8 cellular contexts compared by ENCODE assay signal in genomic region chr3:30658328-30659052, GRCh38. TPM values are rescaled to one million over a fixed set of nuclear protein-coding genes. Genes with fewer than 3 reads are reported as not detected.
DNase-seq lines count a peak whose midpoint lies in the region; ATAC-seq and TF ChIP-seq lines count a peak whose summit lies in the region.

No MANE protein-coding gene starts in this region.

- H3K4me1 ChIP-seq in ACC112 (ENCODE audit: control insufficient read depth, insufficient read depth, low read length, unreplicated experiment) (peaks cover 90% of the 10 kb centered on the region), SJCRH30 (peaks cover 36% of the 10 kb centered on the region), liver (ENCODE audit: control insufficient read depth in 4 of 4, insufficient read depth in 4 of 4, low read length in 3 of 4) (peaks cover 0 to 27% (median 16%) of the 10 kb centered on the region in 4 donors)

- ATAC-seq in GM19328 (IDR thresholded peaks at IDR 0.05; ENCODE audit: unreplicated experiment) (peak; percentile 78), HG03280 (IDR thresholded peaks at IDR 0.05; ENCODE audit: unreplicated experiment) (peak; percentile 81)

- TF ChIP-seq RAD21 in liver (IDR thresholded peaks at IDR 0.05), result peak in 1 of 2 donors; percentile 19

- no peaks in the 10 kb centered on the region for H3K9me3 Mint-ChIP-seq in type B pancreatic cell
- H3K9me3 Mint-ChIP-seq in nephron progenitor cell, result no peaks in the 10 kb centered on the region

- H3K9me3 ChIP-seq in SJCRH30 (replicated peaks) (no peaks in the 10 kb centered on the region), liver (ENCODE audit: control insufficient read depth in 4 of 4, low read length in 3 of 4) (no peaks in the 10 kb centered on the region)

- no peak overlapping the region for H3K9ac ChIP-seq in liver (ENCODE audit: low read depth in 1 of 2, low read length in 2 of 2)

- 49% methylated on average over 9 of the region's 9 CpGs for WGBS in liver

- H3K27me3 ChIP-seq in ACC112 (ENCODE audit: insufficient read depth, low read length), result no peaks in the 10 kb centered on the region
- H3K27me3 ChIP-seq in SJCRH30, result no peaks in the 10 kb centered on the region
- no peaks in the 10 kb centered on the region for H3K27me3 ChIP-seq in liver (ENCODE audit: control insufficient read depth in 4 of 4, insufficient read depth in 4 of 4, low read length in 3 of 4)

- H3K27ac Mint-ChIP-seq in type B pancreatic cell (peak overlapping the region; percentile 38), nephron progenitor cell (no peak overlapping the region)

- peak in 1 of 2 experiments; percentile 10 for DNase-seq in SJCRH30
- DNase-seq in cardiac fibroblast (ENCODE audit: low read depth in 2 of 2), result peak; percentile 70 to 82
- no peak for DNase-seq in type B pancreatic cell (ENCODE audit: extremely low spot score, unreplicated experiment)
- no peak for DNase-seq in nephron progenitor cell

- peaks cover 70% of the 10 kb centered on the region for H3K79me2 ChIP-seq in ACC112 (ENCODE audit: control insufficient read depth, insufficient read depth, low read length, unreplicated experiment)

- H3K27me3 Mint-ChIP-seq in type B pancreatic cell (peaks cover 3% of the 10 kb centered on the region), nephron progenitor cell (ENCODE audit: low read depth, poor library complexity) (no peaks in the 10 kb centered on the region)

- peak overlapping the region; percentile 60 for H3K4me3 ChIP-seq in ACC112 (ENCODE audit: low read depth, low read length)
- no peak overlapping the region for H3K4me3 ChIP-seq in SJCRH30
- H3K4me3 ChIP-seq in cardiac fibroblast (replicated peaks in 1 of 2; ENCODE audit: low read depth in 2 of 2, low read length in 2 of 2), result no peak overlapping the region
- no peak overlapping the region for H3K4me3 ChIP-seq in liver (ENCODE audit: low read depth in 1 of 3, low read length in 3 of 3)

- peaks cover 62% of the 10 kb centered on the region for H3K36me3 ChIP-seq in ACC112 (ENCODE audit: insufficient read depth, low read length)
- peaks cover 16% of the 10 kb centered on the region for H3K36me3 ChIP-seq in SJCRH30
- H3K36me3 ChIP-seq in liver (ENCODE audit: control insufficient read depth in 4 of 4, insufficient read depth in 3 of 4, low read depth in 1 of 4, low read length in 3 of 4), result peaks cover 6 to 41% (median 19%) of the 10 kb centered on the region in 4 donors

- H2AFZ ChIP-seq in ACC112 (ENCODE audit: low read length, unreplicated experiment), result no peak overlapping the region

- peak overlapping the region; percentile 29 for H3K4me3 Mint-ChIP-seq in type B pancreatic cell
- H3K4me3 Mint-ChIP-seq in nephron progenitor cell, result no peak overlapping the region

- H3K27ac ChIP-seq in ACC112 (ENCODE audit: low read depth, low read length) (peak overlapping the region; percentile 91), SJCRH30 (peak overlapping the region; percentile 94), liver (ENCODE audit: low read depth in 1 of 2, low read length in 2 of 2) (peak overlapping the region; percentile 11 to 48)

- peaks cover 33% of the 10 kb centered on the region for H3K4me1 Mint-ChIP-seq in type B pancreatic cell (ENCODE audit: unreplicated experiment)
- peaks cover 39% of the 10 kb centered on the region for H3K4me1 Mint-ChIP-seq in nephron progenitor cell

- TF ChIP-seq CTCF in cardiac fibroblast (IDR thresholded peaks at IDR 0.05; ENCODE audit: low read depth, low read length) (no peak), liver (IDR thresholded peaks at IDR 0.05; ENCODE audit: low read depth, low read length, missing input control) (no peak), type B pancreatic cell (conservative IDR thresholded peaks at IDR 0.05) (no peak), nephron progenitor cell (IDR thresholded peaks at IDR 0.05) (no peak)

- H3K36me3 Mint-ChIP-seq in type B pancreatic cell (peaks cover 61% of the 10 kb centered on the region), nephron progenitor cell (ENCODE audit: low read depth) (peaks cover 28% of the 10 kb centered on the region)

TF ChIP-seq in liver, 16 proteins besides CTCF, POLR2A, EP300 and RAD21:
- no peak for TF ChIP-seq REST (IDR thresholded peaks at IDR 0.05)
- peak; percentile 19 for TF ChIP-seq MAX (IDR thresholded peaks at IDR 0.05)
- TF ChIP-seq JUND (IDR thresholded peaks at IDR 0.05), result no peak
- TF ChIP-seq RXRA (IDR thresholded peaks at IDR 0.05), result no peak
- TF ChIP-seq NR2F2 (IDR thresholded peaks at IDR 0.05), result peak; percentile 14
- no peak for TF ChIP-seq ATF3 (IDR thresholded peaks at IDR 0.05)
- no peak for TF ChIP-seq TAF1 (conservative IDR thresholded peaks at IDR 0.05)
- peak in 1 of 2 donors; percentile 25 for TF ChIP-seq HNF4A (conservative IDR thresholded peaks at IDR 0.05)

RNA-seq across cellular contexts. Expression of gene TGFBR2, which starts 52.1 kb away (rescaled TPM):
- total RNA-seq in SJCRH30 (2014; rRNA removed; shearing (Covaris generic)), result 16.9 and 17.8 TPM in 2 replicates
- 10 to 100 TPM; 36.4 to 61.2 TPM for total RNA-seq in liver
- 10 to 100 TPM; 13.9 to 31.0 TPM for polyA plus RNA-seq in liver
- total RNA-seq in type B pancreatic cell (ENCODE audit: low replicate concordance), result 21.8 and 26.1 TPM in 2 replicates

Comparison
In these comparisons a context has a peak if more than half of its experiments do, and no peak if none do; other contexts are left out.
1. H3K27ac ChIP-seq: peak in every context shown above with its lines; median percentile 94 in SJCRH30; 91 in ACC112; 30 in liver.
2. DNase-seq: peak in cardiac fibroblast (2 of 2); none in type B pancreatic cell (single experiment) and nephron progenitor cell (single experiment).